27 cellular contexts compared by ENCODE assay signal in genomic region chr7:66523409-66523808, GRCh38.
DNase-seq lines count a peak whose midpoint lies in the region; ATAC-seq, FAIRE-seq and TF ChIP-seq lines count a peak whose summit lies in the region.
"Had no signal": no experiment of that assay in that cellular context is flagged by ENCODE, and none has a peak within 500 bp of the region (broad histone marks: within the 10 kb centered on the region; RNA-seq: fewer than 3 reads in every experiment).

No MANE protein-coding gene starts in this region.

- H3K4me3 ChIP-seq in HepG2 (replicated peaks in 1 of 3; ENCODE audit: insufficient read depth in 1 of 3, low read depth in 2 of 3, low read length in 3 of 3) = no peak overlapping the region
- H3K4me3 ChIP-seq in right lobe of liver = no peak overlapping the region
- H3K4me3 ChIP-seq in naive thymus-derived CD4-positive, alpha-beta T cell (ENCODE audit: low read length) = no peak overlapping the region
- no peak overlapping the region for H3K4me3 ChIP-seq in tibial nerve
- H3K4me3 ChIP-seq: BLaER1, GM12878, GM23248, MG63, PC-9 had no signal

- no TSS peak for BruUV-seq in HepG2 (replicated peaks; lab: Mats Ljungman, UMichigan)

- ATAC-seq in HepG2 (no peak), right lobe of liver (no peak), WTC11 (0 out of 2 replicates have a peak, but pooled peaks have one; percentile 30)
- ATAC-seq in naive thymus-derived CD4-positive, alpha-beta T cell = peak; percentile 29

- TF ChIP-seq POLR2A in HepG2 (IDR thresholded peaks at IDR 0.05; ENCODE audit: insufficient read depth in 1 of 2, low read depth in 2 of 2, low read length in 2 of 2) (no peak), right lobe of liver (IDR thresholded peaks at IDR 0.05) (no peak), tibial nerve (IDR thresholded peaks at IDR 0.05) (no peak)

- TF ChIP-seq EP300 in HepG2 (IDR thresholded peaks at IDR 0.05; ENCODE audit: low read depth in 2 of 2, low read length in 2 of 2) (no peak), HepG2 (CRISPR knock-in tag; IDR thresholded peaks at IDR 0.05; ENCODE audit: borderline replicate concordance) (no peak), tibial nerve (IDR thresholded peaks at IDR 0.05) (no peak)

- H2AFZ ChIP-seq in HepG2 (ENCODE audit: low read length) = no peak overlapping the region
- H2AFZ ChIP-seq: GM23248, PC-9 had no signal

- H3K9me3 Mint-ChIP-seq in WTC11 (no peaks in the 10 kb centered on the region), mesothelial cell of epicardium (no peaks in the 10 kb centered on the region)
- no peaks in the 10 kb centered on the region for H3K9me3 Mint-ChIP-seq in naive thymus-derived CD4-positive, alpha-beta T cell
- H3K9me3 Mint-ChIP-seq: CD4-positive, CD25-positive, alpha-beta regulatory T cell; H9 had no signal

- H3K27me3 Mint-ChIP-seq in WTC11 (ENCODE audit: low read depth) (peaks cover 22% of the 10 kb centered on the region), mesothelial cell of epicardium (ENCODE audit: low read depth) (no peaks in the 10 kb centered on the region)
- H3K27me3 Mint-ChIP-seq in naive thymus-derived CD4-positive, alpha-beta T cell = no peaks in the 10 kb centered on the region
- H3K27me3 Mint-ChIP-seq: CD4-positive, CD25-positive, alpha-beta regulatory T cell had no signal

- no peak overlapping the region for H3K9ac ChIP-seq in HepG2 (ENCODE audit: insufficient read depth, low read depth, low read length)
- H3K9ac ChIP-seq: BLaER1, GM23248 had no signal

- DNase-seq in HepG2 (ENCODE audit: low spot score) = no peak
- no peak for DNase-seq in right lobe of liver
- DNase-seq in WTC11 (ENCODE audit: low spot score) = no peak
- DNase-seq in naive thymus-derived CD4-positive, alpha-beta T cell = no peak
- DNase-seq in RCC 7860 (ENCODE audit: low spot score) = no peak
- DNase-seq in mesothelial cell of epicardium (ENCODE audit: low spot score in 2 of 2, unreplicated experiment in 2 of 2) = no peak
- DNase-seq in tibial nerve (ENCODE audit: low spot score in 2 of 2) = no peak
- DNase-seq: CD4-positive, CD25-positive, alpha-beta regulatory T cell; COR-L47; EL; GDM1; GM23248; H9; KG1; MG63; NCI-H1105 treated with DMSO at 0.1 percent for 48 hours; NCI-H2029 treated with DMSO at 0.1 percent for 48 hours; NCI-H446 treated with DMSO at 0.1 percent for 48 hours; NCI-H526; NCI-H82; NK-92 treated with Interleukin-12 subunit alpha and Interleukin-12 subunit beta, amount 100 ng/mL, for 24 hours; PC-9; RPMI8226; SHP77 had no signal

- no peaks in the 10 kb centered on the region for H3K9me3 ChIP-seq in HepG2 (ENCODE audit: low read length)
- no peaks in the 10 kb centered on the region for H3K9me3 ChIP-seq in right lobe of liver
- no peaks in the 10 kb centered on the region for H3K9me3 ChIP-seq in naive thymus-derived CD4-positive, alpha-beta T cell (ENCODE audit: control insufficient read depth in 2 of 3, low read length in 3 of 3)
- H3K9me3 ChIP-seq in tibial nerve = no peaks in the 10 kb centered on the region
- H3K9me3 ChIP-seq: BLaER1, MG63 had no signal

- H3K79me2 ChIP-seq in HepG2 (ENCODE audit: insufficient read depth, low read length) = no peaks in the 10 kb centered on the region

- H3K36me3 ChIP-seq in HepG2 (replicated peaks in 1 of 2; ENCODE audit: control insufficient read depth in 1 of 2, insufficient read depth in 2 of 2, low read length in 2 of 2) (no peaks in the 10 kb centered on the region), right lobe of liver (no peaks in the 10 kb centered on the region), tibial nerve (peaks cover 0 to 30% (median 0%) of the 10 kb centered on the region in 3 donors)
- no peaks in the 10 kb centered on the region for H3K36me3 ChIP-seq in naive thymus-derived CD4-positive, alpha-beta T cell (ENCODE audit: control insufficient read depth in 2 of 3, insufficient read depth in 3 of 3, low read length in 3 of 3)
- H3K36me3 ChIP-seq: MG63 had no signal

- no peak overlapping the region for H3K4me3 Mint-ChIP-seq in WTC11
- H3K4me3 Mint-ChIP-seq in naive thymus-derived CD4-positive, alpha-beta T cell = no peak overlapping the region
- H3K4me3 Mint-ChIP-seq in mesothelial cell of epicardium = no peak overlapping the region
- H3K4me3 Mint-ChIP-seq: CD4-positive, CD25-positive, alpha-beta regulatory T cell; H9 had no signal

- H3K4me1 Mint-ChIP-seq in WTC11 (no peaks in the 10 kb centered on the region), mesothelial cell of epicardium (no peaks in the 10 kb centered on the region)
- peaks cover 0 to 5% (median 0%) of the 10 kb centered on the region in 7 donors for H3K4me1 Mint-ChIP-seq in naive thymus-derived CD4-positive, alpha-beta T cell
- H3K4me1 Mint-ChIP-seq: H9 had no signal

- FAIRE-seq in HepG2 (lab: Jason Lieb, UNC) = no peak
- FAIRE-seq in RCC 7860 (lab: Jason Lieb, UNC) = no peak
- FAIRE-seq: A204.1, GM12878 had no signal

- H3K4me2 ChIP-seq in HepG2 (ENCODE audit: low read depth, low read length) = no peak overlapping the region
- H3K4me2 ChIP-seq: BLaER1, PC-9 had no signal

- no peak for TF ChIP-seq RAD21 in HepG2 (CRISPR knock-in tag; IDR thresholded peaks at IDR 0.05)

- WGBS in HepG2 (ENCODE audit: low lambda C conversion rate) = 81% methylated on average over 6 of the region's 6 CpGs
- WGBS in right lobe of liver (ENCODE audit: insufficient coverage, low coverage, low lambda C conversion rate, missing lambda C conversion rate) = 33% methylated on average over 1 of the region's 6 CpGs
- 64 to 69% methylated on average over 6 of the region's 6 CpGs for WGBS in tibial nerve, 2 donors

- CTCF ChIA-PET in HepG2 (lab: Yijun Ruan, JAX; ENCODE audit: low intra/inter-chr PET ratio, low total read pairs) = no interaction called here
- CTCF ChIA-PET in WTC11 (lab: Charles Lee) = no interaction called here
- CTCF ChIA-PET in naive thymus-derived CD4-positive, alpha-beta T cell (lab: Charles Lee) = no interaction called here

- H3K27me3 ChIP-seq in HepG2 (ENCODE audit: control insufficient read depth in 1 of 2, insufficient read depth in 2 of 2, low read length in 2 of 2) (no peaks in the 10 kb centered on the region), right lobe of liver (no peaks in the 10 kb centered on the region), tibial nerve (no peaks in the 10 kb centered on the region)
- H3K27me3 ChIP-seq in naive thymus-derived CD4-positive, alpha-beta T cell (ENCODE audit: control insufficient read depth in 2 of 2, insufficient read depth in 2 of 2, low read length in 2 of 2) = no peaks in the 10 kb centered on the region
- H3K27me3 ChIP-seq: BLaER1, MG63 had no signal

- in situ Hi-C loops in HepG2 (cut with HindIII; ENCODE audit: extremely low pct_ligation_motif_present, low pct_unique_long_range_greater_than_20kb) = no loop called here

- intact Hi-C loops in HepG2 (cut with micrococcal nuclease; ENCODE audit: unreplicated experiment) = no loop called here
- intact Hi-C loops in right lobe of liver (cut with DNase I) = no loop called here
- intact Hi-C loops in naive thymus-derived CD4-positive, alpha-beta T cell (cut with micrococcal nuclease) = loop anchor here in 1 of 2 donors (10.0 kb wide), 1 partner anchor 59 kb away; no protein-coding TSS in a partner anchor

- H3K27ac ChIP-seq in HepG2 (ENCODE audit: extremely low read length, insufficient read depth, low read length) (no peak overlapping the region), right lobe of liver (no peak overlapping the region), tibial nerve (no peak overlapping the region)
- H3K27ac ChIP-seq in naive thymus-derived CD4-positive, alpha-beta T cell (ENCODE audit: low read depth, low read length) = no peak overlapping the region
- H3K27ac ChIP-seq: BLaER1, GM23248, PC-9 had no signal

- no peaks in the 10 kb centered on the region for H4K20me1 ChIP-seq in HepG2 (ENCODE audit: insufficient read depth, low read length)
- H4K20me1 ChIP-seq: BLaER1 had no signal

- H3K36me3 Mint-ChIP-seq in WTC11 (no peaks in the 10 kb centered on the region), mesothelial cell of epicardium (no peaks in the 10 kb centered on the region)
- no peaks in the 10 kb centered on the region for H3K36me3 Mint-ChIP-seq in naive thymus-derived CD4-positive, alpha-beta T cell
- H3K36me3 Mint-ChIP-seq: CD4-positive, CD25-positive, alpha-beta regulatory T cell had no signal

- POLR2A ChIA-PET in HepG2 (lab: Yijun Ruan, JAX) (no interaction called here), WTC11 (lab: Charles Lee) (no interaction called here)
- POLR2A ChIA-PET in naive thymus-derived CD4-positive, alpha-beta T cell (lab: Charles Lee) = no interaction called here

- H3K27ac Mint-ChIP-seq in WTC11 (no peak overlapping the region), mesothelial cell of epicardium (no peak overlapping the region)
- peak overlapping the region in 2 of 9 donors; percentile 33 to 48 for H3K27ac Mint-ChIP-seq in naive thymus-derived CD4-positive, alpha-beta T cell
- H3K27ac Mint-ChIP-seq: H9 had no signal

- H3K4me1 ChIP-seq in HepG2 (ENCODE audit: insufficient read depth, low read length) (peaks cover 37% of the 10 kb centered on the region), right lobe of liver (peaks cover 0 to 13% (median 5%) of the 10 kb centered on the region in 4 donors), tibial nerve (no peaks in the 10 kb centered on the region)
- no peaks in the 10 kb centered on the region for H3K4me1 ChIP-seq in naive thymus-derived CD4-positive, alpha-beta T cell (ENCODE audit: control insufficient read depth in 2 of 2, insufficient read depth in 2 of 2, low read length in 2 of 2)

- no peak for TF ChIP-seq CTCF in HepG2 (CRISPR knock-in tag; IDR thresholded peaks at IDR 0.05)
- TF ChIP-seq CTCF in right lobe of liver (IDR thresholded peaks at IDR 0.05) = no peak
- no peak for TF ChIP-seq CTCF in WTC11 (IDR thresholded peaks at IDR 0.05)
- TF ChIP-seq CTCF in mesothelial cell of epicardium (IDR thresholded peaks at IDR 0.05; ENCODE audit: unreplicated experiment) = no peak
- no peak for TF ChIP-seq CTCF in tibial nerve (IDR thresholded peaks at IDR 0.05)

TF ChIP-seq in HepG2, 621 proteins besides CTCF, POLR2A, EP300 and RAD21:
- no peak for TF ChIP-seq KDM6A (CRISPR knock-in tag; IDR thresholded peaks at IDR 0.05; ENCODE audit: low read depth)
- TF ChIP-seq POLR2G (IDR thresholded peaks at IDR 0.05; ENCODE audit: low read depth, low read length) = 0 out of 2 replicates have a peak, but pooled peaks have one; percentile 27
- TF ChIP-seq ZNF354B (CRISPR knock-in tag; IDR thresholded peaks at IDR 0.05) = no peak

TF ChIP-seq in WTC11, 78 proteins besides CTCF, POLR2A, EP300 and RAD21 (continues in another document):
- no peak for TF ChIP-seq SOX15 (CRISPR knock-in tag; IDR thresholded peaks at IDR 0.05)

Comparison
In these comparisons a context has a peak if more than half of its experiments do, and no peak if none do; other contexts are left out.
1. ATAC-seq: peak in WTC11 (single experiment) and naive thymus-derived CD4-positive, alpha-beta T cell (single experiment); none in HepG2 (single experiment) and right lobe of liver (0 of 4).